ENCODE assay signal across 8 cellular contexts in the genomic region with DNA sequence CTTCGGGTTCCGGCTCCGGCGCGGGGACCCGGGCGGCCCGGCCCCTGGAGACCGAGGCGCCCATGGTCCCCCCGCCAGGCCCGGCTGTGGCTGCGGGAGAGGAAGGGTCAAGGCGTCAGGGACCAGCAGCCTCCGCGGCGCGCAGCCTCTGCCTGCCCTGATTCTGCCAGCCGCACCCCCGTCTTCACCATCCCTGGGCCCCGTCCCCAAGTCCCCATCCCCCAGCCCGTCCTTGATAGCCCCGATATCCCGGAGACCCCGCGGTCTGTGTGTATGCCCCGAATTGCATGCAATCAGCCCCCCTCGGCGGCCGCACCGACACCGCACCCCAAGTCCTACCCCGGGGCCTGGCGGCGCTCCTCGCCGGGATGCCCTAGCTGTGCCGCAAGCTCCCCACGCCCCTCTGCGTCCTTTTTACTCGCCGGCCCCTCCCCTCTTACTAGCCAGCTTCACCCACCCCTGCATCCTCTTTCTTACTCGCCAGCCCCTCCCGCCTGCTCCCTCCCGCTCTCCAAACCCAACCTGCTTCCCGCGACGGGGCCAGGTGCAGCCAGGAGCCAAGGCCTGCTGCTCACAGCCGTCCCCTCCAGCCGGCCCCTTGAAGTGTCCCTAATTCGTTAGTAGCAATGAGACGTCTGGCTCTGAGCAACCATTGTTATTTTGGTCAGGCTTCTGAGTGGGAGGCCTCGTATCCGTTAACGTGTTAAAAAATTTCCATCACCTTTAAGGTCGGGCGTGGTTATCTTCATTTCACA. TPM values are rescaled to one million over a fixed set of nuclear protein-coding genes. Genes with fewer than 3 reads are reported as not detected.
DNase-seq lines count a peak whose midpoint lies in the region; ATAC-seq and TF ChIP-seq lines count a peak whose summit lies in the region.

TSS of gene FBXO27 (minus strand) at position 386 of the 755 bp plus-strand sequence. CDS start at position 64, 322 bp downstream.

- no peaks in the 10 kb centered on the region for H3K36me3 Mint-ChIP-seq in activated T-helper 2 cell treated with anti-CD3 and anti-CD28 coated beads, Interferon-gamma antibody, Interleukin-2, Interleukin-4, amounts not matched to agents 10 μg/mL and 5 μg/mL and 100 μg/mL, durations not matched to agents 14 hours and 24 hours and 36 hours (ENCODE audit: low read depth)

- H3K9me3 ChIP-seq in DOHH2 (ENCODE audit: control insufficient read depth, insufficient read depth, low read length) (no peaks in the 10 kb centered on the region), Karpas-422 (ENCODE audit: low read length) (no peaks in the 10 kb centered on the region), neuron (ENCODE audit: low read length) (no peaks in the 10 kb centered on the region)

- H3K79me2 ChIP-seq in DOHH2 (ENCODE audit: control insufficient read depth, low read length) = no peaks in the 10 kb centered on the region
- H3K79me2 ChIP-seq in Karpas-422 (ENCODE audit: low read length) = no peaks in the 10 kb centered on the region

- H3K36me3 ChIP-seq in DOHH2 (ENCODE audit: control insufficient read depth, low read length) (no peaks in the 10 kb centered on the region), Karpas-422 (ENCODE audit: insufficient read depth, low read length) (no peaks in the 10 kb centered on the region), neuron (ENCODE audit: insufficient read depth, low read length) (no peaks in the 10 kb centered on the region)

- H4K20me1 ChIP-seq in DOHH2 (ENCODE audit: control insufficient read depth, insufficient read depth, low read depth, low read length) (no peaks in the 10 kb centered on the region), Karpas-422 (ENCODE audit: insufficient read depth, low read depth, low read length) (no peaks in the 10 kb centered on the region)

- no peak for TF ChIP-seq CTCF in DOHH2 (IDR thresholded peaks at IDR 0.05; ENCODE audit: low read depth, low read length, poor library complexity, severe bottlenecking)

- H3K4me2 ChIP-seq in DOHH2 (ENCODE audit: low read length) (peak within 1 kb of the TSS; percentile 91), Karpas-422 (ENCODE audit: low read depth, low read length, poor library complexity, severe bottlenecking) (peak within 1 kb of the TSS; percentile 93)

- peaks cover 7% of the 10 kb centered on the region for H3K4me1 Mint-ChIP-seq in activated T-helper 2 cell treated with anti-CD3 and anti-CD28 coated beads, Interferon-gamma antibody, Interleukin-2, Interleukin-4, amounts not matched to agents 10 μg/mL and 5 μg/mL and 100 μg/mL, durations not matched to agents 14 hours and 24 hours and 36 hours (ENCODE audit: low read depth)

- no peak for DNase-seq in Karpas-422
- DNase-seq in activated T-helper 2 cell treated with anti-CD3 and anti-CD28 coated beads, Interferon-gamma antibody, Interleukin-2, Interleukin-4, amounts not matched to agents 10 μg/mL and 5 μg/mL and 100 μg/mL, durations not matched to agents 14 hours and 24 hours and 36 hours (ENCODE audit: low spot score) = no peak
- DNase-seq in head of caudate nucleus = peak in 40 of 42 donors; percentile 5 to 82 (median 66)
- DNase-seq in CD1c-positive myeloid dendritic cell (ENCODE audit: extremely low spot score) = no peak

- no peak within 1 kb of the TSS for H3K27ac ChIP-seq in DOHH2 (ENCODE audit: low read depth, low read length)
- no peak within 1 kb of the TSS for H3K27ac ChIP-seq in Karpas-422 (ENCODE audit: low read length)

- no peaks in the 10 kb centered on the region for H3F3A ChIP-seq in DOHH2 (ENCODE audit: control insufficient read depth, insufficient read depth)

- H3K9me2 ChIP-seq in DOHH2 (replicated peaks; ENCODE audit: control insufficient read depth, low read length) (no peaks in the 10 kb centered on the region), Karpas-422 (replicated peaks; ENCODE audit: insufficient read depth, low read length) (no peaks in the 10 kb centered on the region)

- H3K9me3 Mint-ChIP-seq in activated T-helper 2 cell treated with anti-CD3 and anti-CD28 coated beads, Interferon-gamma antibody, Interleukin-2, Interleukin-4, amounts not matched to agents 10 μg/mL and 5 μg/mL and 100 μg/mL, durations not matched to agents 14 hours and 24 hours and 36 hours = peaks cover 3% of the 10 kb centered on the region

- H3K4me1 ChIP-seq in DOHH2 (ENCODE audit: control insufficient read depth, low read length) = peaks cover 15% of the 10 kb centered on the region
- peaks cover 16% of the 10 kb centered on the region for H3K4me1 ChIP-seq in Karpas-422 (ENCODE audit: low read length)
- H3K4me1 ChIP-seq in neuron (ENCODE audit: insufficient read depth, low read length) = peaks cover 3% of the 10 kb centered on the region

- H3K27me3 Mint-ChIP-seq in activated T-helper 2 cell treated with anti-CD3 and anti-CD28 coated beads, Interferon-gamma antibody, Interleukin-2, Interleukin-4, amounts not matched to agents 10 μg/mL and 5 μg/mL and 100 μg/mL, durations not matched to agents 14 hours and 24 hours and 36 hours (ENCODE audit: low read depth) = peaks cover 30% of the 10 kb centered on the region

- H3K4me3 ChIP-seq in DOHH2 (ENCODE audit: low read length) (peak within 1 kb of the TSS; percentile 72), Karpas-422 (ENCODE audit: low read length) (peak within 1 kb of the TSS; percentile 71; the same call in 1 of the 2 replicates), neuron (ENCODE audit: low read length) (peak within 1 kb of the TSS; percentile 44)

- no peak within 1 kb of the TSS; the same call in 1 of the 2 replicates for H3K9ac ChIP-seq in Karpas-422 (ENCODE audit: low read length)

- ATAC-seq in HG02623 (IDR thresholded peaks at IDR 0.05; ENCODE audit: unreplicated experiment) (no peak), GM18873 (IDR thresholded peaks at IDR 0.05; ENCODE audit: low FRiP score, unreplicated experiment) (no peak)

- H3K27ac Mint-ChIP-seq in activated T-helper 2 cell treated with anti-CD3 and anti-CD28 coated beads, Interferon-gamma antibody, Interleukin-2, Interleukin-4, amounts not matched to agents 10 μg/mL and 5 μg/mL and 100 μg/mL, durations not matched to agents 14 hours and 24 hours and 36 hours = no peak within 1 kb of the TSS

- 0 out of 2 replicates have a peak within 1 kb of the TSS, but pooled peaks have one; percentile 71 for H2AFZ ChIP-seq in Karpas-422 (ENCODE audit: low read length)
- peak within 1 kb of the TSS; percentile 92 for H2AFZ ChIP-seq in neuron (ENCODE audit: low read depth, low read length)

- peak within 1 kb of the TSS; percentile 51 for H3K4me3 Mint-ChIP-seq in activated T-helper 2 cell treated with anti-CD3 and anti-CD28 coated beads, Interferon-gamma antibody, Interleukin-2, Interleukin-4, amounts not matched to agents 10 μg/mL and 5 μg/mL and 100 μg/mL, durations not matched to agents 14 hours and 24 hours and 36 hours (ENCODE audit: low read depth)

- H3K27me3 ChIP-seq in DOHH2 (ENCODE audit: control insufficient read depth, low read length) (peaks cover 27% of the 10 kb centered on the region), Karpas-422 (ENCODE audit: low read length) (no peaks in the 10 kb centered on the region), neuron (ENCODE audit: insufficient read depth, low read length) (peaks cover 33% of the 10 kb centered on the region)

- intact Hi-C loops in activated T-helper 2 cell treated with anti-CD3 and anti-CD28 coated beads, Interferon-gamma antibody, Interleukin-2, Interleukin-4, amounts not matched to agents 10 μg/mL and 5 μg/mL and 100 μg/mL, durations not matched to agents 14 hours and 24 hours and 36 hours (cut with micrococcal nuclease) = loop anchor here (10.0 kb wide), 1 partner anchor 58 kb away; the partner anchor contains the start of gene FBXO17
- intact Hi-C loops in head of caudate nucleus (cut with DNase I) = no loop called here

RNA-seq across cellular contexts. Expression of gene FBXO27, which starts in this region (rescaled TPM):
- total RNA-seq in Karpas-422 (2014; rRNA removed; shearing (Covaris generic); ENCODE audit: low replicate concordance) = not detected in 2 replicates
- 0.57 and 0.84 TPM in 2 replicates for total RNA-seq in activated T-helper 2 cell treated with anti-CD3 and anti-CD28 coated beads, Interferon-gamma antibody, Interleukin-2, Interleukin-4, amounts not matched to agents 10 μg/mL and 5 μg/mL and 100 μg/mL, durations not matched to agents 14 hours and 24 hours and 36 hours

Comparison
In these comparisons a context has a peak if more than half of its experiments do, and no peak if none do; other contexts are left out.
1. DNase-seq: peak in head of caudate nucleus (40 of 42); none in Karpas-422 (single experiment), activated T-helper 2 cell treated with anti-CD3 and anti-CD28 coated beads, Interferon-gamma antibody, Interleukin-2, Interleukin-4, amounts not matched to agents 10 μg/mL and 5 μg/mL and 100 μg/mL, durations not matched to agents 14 hours and 24 hours and 36 hours (single experiment) and CD1c-positive myeloid dendritic cell (single experiment).
2. Peak in every context shown above with its lines, with median percentiles within 50 percentile points of each other: H3K4me3 ChIP-seq.